In the genomic region with DNA sequence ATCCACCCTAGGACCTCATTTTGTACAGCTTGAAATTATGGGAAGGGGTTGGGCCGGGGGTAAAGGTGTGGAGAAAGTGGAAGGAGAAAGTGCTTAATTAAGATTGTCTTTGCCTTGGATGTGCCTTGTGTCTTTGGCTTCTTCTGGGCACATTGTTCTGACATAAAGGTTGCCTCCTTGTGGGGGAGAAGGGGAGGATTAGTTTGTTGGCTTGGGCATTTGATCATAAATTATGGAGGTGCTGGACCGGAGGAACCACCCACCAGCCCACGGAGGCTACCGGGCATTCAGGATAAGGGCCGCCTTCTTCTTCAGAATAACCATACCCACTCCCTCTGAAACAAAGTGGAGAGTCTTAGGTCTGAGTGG, we compare ENCODE assay signal across 8 cellular contexts. TPM values are rescaled to one million over a fixed set of nuclear protein-coding genes. Genes with fewer than 3 reads are reported as not detected.
DNase-seq lines count a peak whose midpoint lies in the region; ATAC-seq and TF ChIP-seq lines count a peak whose summit lies in the region.

No MANE protein-coding gene starts in this region.

- no peak for DNase-seq in BJ (ENCODE audit: low read depth)
- DNase-seq in H7, result peak; percentile 64
- DNase-seq in epithelial cell of esophagus (ENCODE audit: low read depth), result peak; percentile 34
- DNase-seq in nephron progenitor cell, result peak; percentile 48
- no peak for DNase-seq in NCI-H2029 (lab: John Stamatoyannopoulos, UW)

- peaks cover 3% of the 10 kb centered on the region; the same call in 1 of the 2 replicates for H3K36me3 ChIP-seq in BJ (ENCODE audit: control insufficient read depth, insufficient read depth, low read length)
- H3K36me3 ChIP-seq in H7 (replicated peaks; ENCODE audit: control insufficient read depth, insufficient read depth, low read length), result peaks cover 9% of the 10 kb centered on the region

- H3K27ac Mint-ChIP-seq in nephron progenitor cell, result peak overlapping the region; percentile 98

- ATAC-seq in SK-N-SH treated with all-trans-retinoic acid at 6 μM for 48 hours (peak; percentile 22), GM21515 (IDR thresholded peaks at IDR 0.05; ENCODE audit: unreplicated experiment) (no peak), HG02938 (IDR thresholded peaks at IDR 0.05; ENCODE audit: unreplicated experiment) (no peak)

- H3K4me3 Mint-ChIP-seq in nephron progenitor cell, result peak overlapping the region; percentile 100

- H3K27me3 ChIP-seq in BJ (ENCODE audit: control insufficient read depth, insufficient read depth, low read length), result no peaks in the 10 kb centered on the region
- no peaks in the 10 kb centered on the region for H3K27me3 ChIP-seq in H7 (ENCODE audit: control insufficient read depth, insufficient read depth, low read length)

- 0 out of 2 replicates have a peak, but pooled peaks have one; percentile 20 for TF ChIP-seq CTCF in BJ (IDR thresholded peaks at IDR 0.05; ENCODE audit: insufficient read depth, low read depth, low read length)
- TF ChIP-seq CTCF in epithelial cell of esophagus (IDR thresholded peaks at IDR 0.05; ENCODE audit: insufficient read depth, low read depth, low read length, missing control alignments), result no peak
- TF ChIP-seq CTCF in nephron progenitor cell (IDR thresholded peaks at IDR 0.05), result no peak

- peaks cover 40% of the 10 kb centered on the region for H3K4me1 Mint-ChIP-seq in nephron progenitor cell

- H3K36me3 Mint-ChIP-seq in nephron progenitor cell (ENCODE audit: low read depth), result peaks cover 42% of the 10 kb centered on the region

- H3K4me3 ChIP-seq in BJ (ENCODE audit: low read depth, low read length) (peak overlapping the region; percentile 60), H7 (ENCODE audit: insufficient read depth, low read depth, low read length) (peak overlapping the region; percentile 86), epithelial cell of esophagus (ENCODE audit: low read length) (peak overlapping the region; percentile 94)

- peaks cover 10% of the 10 kb centered on the region for H3K27me3 Mint-ChIP-seq in nephron progenitor cell (ENCODE audit: low read depth, poor library complexity)

- POLR2A ChIA-PET in BJ (lab: Charles Lee), result no interaction called here

- H3K9me3 Mint-ChIP-seq in nephron progenitor cell, result peaks cover 14% of the 10 kb centered on the region

- CTCF ChIA-PET in BJ (lab: Yijun Ruan, JAX), result interaction anchor here (1.1 to 2.1 kb wide), 7 partner anchors 27 to 403 kb away, joined by 3 to 6 read pairs (median 4); a partner anchor contains a TSS

TF ChIP-seq in SK-N-SH treated with all-trans-retinoic acid at 6 μM for 48 hours, 23 proteins besides CTCF, POLR2A, EP300 and RAD21:
- no peak for TF ChIP-seq ISL1 (CRISPR knock-in tag; IDR thresholded peaks at IDR 0.05)
- TF ChIP-seq PPARA (CRISPR knock-in tag; IDR thresholded peaks at IDR 0.05; ENCODE audit: borderline replicate concordance), result no peak
- no peak for TF ChIP-seq ZC3H10 (CRISPR knock-in tag; IDR thresholded peaks at IDR 0.05)
- TF ChIP-seq ZNF565 (CRISPR knock-in tag; conservative IDR thresholded peaks at IDR 0.05; ENCODE audit: low read depth), result no peak
- no peak for TF ChIP-seq OSR1 (CRISPR knock-in tag; IDR thresholded peaks at IDR 0.05)
- TF ChIP-seq ESRRG (CRISPR knock-in tag; IDR thresholded peaks at IDR 0.05), result no peak
- TF ChIP-seq ARNTL (CRISPR knock-in tag; IDR thresholded peaks at IDR 0.05; ENCODE audit: borderline replicate concordance, low read depth), result no peak
- TF ChIP-seq ZFP30 (CRISPR knock-in tag; IDR thresholded peaks at IDR 0.05), result no peak
- TF ChIP-seq BACH2 (CRISPR knock-in tag; IDR thresholded peaks at IDR 0.05; ENCODE audit: borderline replicate concordance), result no peak
- no peak for TF ChIP-seq SNAI2 (CRISPR knock-in tag; IDR thresholded peaks at IDR 0.05)
- TF ChIP-seq, protein P1, sequence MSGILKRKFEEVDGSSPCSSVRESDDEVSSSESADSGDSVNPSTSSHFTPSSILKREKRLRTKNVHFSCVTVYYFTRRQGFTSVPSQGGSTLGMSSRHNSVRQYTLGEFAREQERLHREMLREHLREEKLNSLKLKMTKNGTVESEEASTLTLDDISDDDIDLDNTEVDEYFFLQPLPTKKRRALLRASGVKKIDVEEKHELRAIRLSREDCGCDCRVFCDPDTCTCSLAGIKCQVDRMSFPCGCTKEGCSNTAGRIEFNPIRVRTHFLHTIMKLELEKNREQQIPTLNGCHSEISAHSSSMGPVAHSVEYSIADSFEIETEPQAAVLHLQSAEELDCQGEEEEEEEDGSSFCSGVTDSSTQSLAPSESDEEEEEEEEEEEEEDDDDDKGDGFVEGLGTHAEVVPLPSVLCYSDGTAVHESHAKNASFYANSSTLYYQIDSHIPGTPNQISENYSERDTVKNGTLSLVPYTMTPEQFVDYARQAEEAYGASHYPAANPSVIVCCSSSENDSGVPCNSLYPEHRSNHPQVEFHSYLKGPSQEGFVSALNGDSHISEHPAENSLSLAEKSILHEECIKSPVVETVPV (CRISPR knock-in tag; IDR thresholded peaks at IDR 0.05), result no peak
- TF ChIP-seq TCF4 (CRISPR knock-in tag; IDR thresholded peaks at IDR 0.05; ENCODE audit: borderline replicate concordance), result no peak
- TF ChIP-seq, protein P2, sequence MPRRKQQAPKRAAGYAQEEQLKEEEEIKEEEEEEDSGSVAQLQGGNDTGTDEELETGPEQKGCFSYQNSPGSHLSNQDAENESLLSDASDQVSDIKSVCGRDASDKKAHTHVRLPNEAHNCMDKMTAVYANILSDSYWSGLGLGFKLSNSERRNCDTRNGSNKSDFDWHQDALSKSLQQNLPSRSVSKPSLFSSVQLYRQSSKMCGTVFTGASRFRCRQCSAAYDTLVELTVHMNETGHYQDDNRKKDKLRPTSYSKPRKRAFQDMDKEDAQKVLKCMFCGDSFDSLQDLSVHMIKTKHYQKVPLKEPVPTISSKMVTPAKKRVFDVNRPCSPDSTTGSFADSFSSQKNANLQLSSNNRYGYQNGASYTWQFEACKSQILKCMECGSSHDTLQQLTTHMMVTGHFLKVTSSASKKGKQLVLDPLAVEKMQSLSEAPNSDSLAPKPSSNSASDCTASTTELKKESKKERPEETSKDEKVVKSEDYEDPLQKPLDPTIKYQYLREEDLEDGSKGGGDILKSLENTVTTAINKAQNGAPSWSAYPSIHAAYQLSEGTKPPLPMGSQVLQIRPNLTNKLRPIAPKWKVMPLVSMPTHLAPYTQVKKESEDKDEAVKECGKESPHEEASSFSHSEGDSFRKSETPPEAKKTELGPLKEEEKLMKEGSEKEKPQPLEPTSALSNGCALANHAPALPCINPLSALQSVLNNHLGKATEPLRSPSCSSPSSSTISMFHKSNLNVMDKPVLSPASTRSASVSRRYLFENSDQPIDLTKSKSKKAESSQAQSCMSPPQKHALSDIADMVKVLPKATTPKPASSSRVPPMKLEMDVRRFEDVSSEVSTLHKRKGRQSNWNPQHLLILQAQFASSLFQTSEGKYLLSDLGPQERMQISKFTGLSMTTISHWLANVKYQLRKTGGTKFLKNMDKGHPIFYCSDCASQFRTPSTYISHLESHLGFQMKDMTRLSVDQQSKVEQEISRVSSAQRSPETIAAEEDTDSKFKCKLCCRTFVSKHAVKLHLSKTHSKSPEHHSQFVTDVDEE (CRISPR knock-in tag; IDR thresholded peaks at IDR 0.05), result no peak
- no peak for TF ChIP-seq GLIS3 (CRISPR knock-in tag; IDR thresholded peaks at IDR 0.05)
- no peak for TF ChIP-seq TOX (CRISPR knock-in tag; IDR thresholded peaks at IDR 0.05; ENCODE audit: borderline replicate concordance)

RNA-seq across cellular contexts. Expression of a gene that starts 1.3 kb away (rescaled TPM):
- polyA plus RNA-seq in BJ (2011; rRNA removed), result 51.2 and 52.8 TPM in 2 replicates
- polyA minus RNA-seq in BJ (2011; rRNA and poly(A)+ RNA removed), result 113 and 154 TPM in 2 replicates
- total RNA-seq in H7 (2014; rRNA removed; shearing (Covaris generic)), result 138 and 159 TPM in 2 replicates

RNA-seq across cellular contexts. Expression of a gene that starts 33.2 kb away (rescaled TPM):
- polyA plus RNA-seq in BJ (2011; rRNA removed), result 44.4 and 71.3 TPM in 2 replicates
- 75.4 and 78.3 TPM in 2 replicates for polyA minus RNA-seq in BJ (2011; rRNA and poly(A)+ RNA removed)
- total RNA-seq in H7 (2014; rRNA removed; shearing (Covaris generic)), result 10.3 and 14.7 TPM in 2 replicates

RNA-seq across cellular contexts. Expression of a gene that starts 47.1 kb away (rescaled TPM):
- 5.3 and 7.3 TPM in 2 replicates for polyA plus RNA-seq in BJ (2011; rRNA removed)
- polyA minus RNA-seq in BJ (2011; rRNA and poly(A)+ RNA removed), result 19.1 and 19.3 TPM in 2 replicates
- total RNA-seq in H7 (2014; rRNA removed; shearing (Covaris generic)), result 14.4 and 17.5 TPM in 2 replicates

RNA-seq across cellular contexts. Expression of a gene that starts 53.8 kb away (rescaled TPM):
- 5,131 and 6,322 TPM in 2 replicates for polyA plus RNA-seq in BJ (2011; rRNA removed)
- 562 and 936 TPM in 2 replicates for polyA minus RNA-seq in BJ (2011; rRNA and poly(A)+ RNA removed)
- total RNA-seq in H7 (2014; rRNA removed; shearing (Covaris generic)), result 188 and 343 TPM in 2 replicates

Comparison
In these comparisons a context has a peak if more than half of its experiments do, and no peak if none do; other contexts are left out.
1. DNase-seq: peak in H7 (single experiment), epithelial cell of esophagus (single experiment) and nephron progenitor cell (single experiment); none in BJ (single experiment) and NCI-H2029 (single experiment).
2. Peak in every context shown above with its lines, with median percentiles within 50 percentile points of each other: H3K4me3 ChIP-seq.